In the genomic region with DNA sequence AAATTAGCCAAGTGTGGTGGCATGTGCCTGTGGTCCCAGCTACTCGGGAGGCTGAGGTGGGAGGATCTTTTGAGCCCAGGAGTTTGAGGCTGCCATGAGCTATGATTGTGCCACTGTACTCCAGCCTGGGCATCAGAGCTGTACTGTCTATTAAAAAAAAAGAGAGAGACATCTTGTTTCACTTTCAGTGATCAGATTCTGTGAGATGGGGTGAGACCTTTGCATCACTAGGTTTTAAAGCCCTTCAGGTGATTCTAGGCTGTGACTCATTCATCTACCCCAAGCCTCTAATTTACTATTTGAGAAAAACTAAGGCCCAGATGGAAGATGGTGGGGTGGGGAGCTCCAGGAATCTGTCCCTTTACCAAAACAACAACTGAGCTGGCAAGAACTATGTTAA, we compare ENCODE assay signal across 29 cellular contexts. TPM values are rescaled to one million over a fixed set of nuclear protein-coding genes. Genes with fewer than 3 reads are reported as not detected.
DNase-seq lines count a peak whose midpoint lies in the region; ATAC-seq, FAIRE-seq and TF ChIP-seq lines count a peak whose summit lies in the region.
"Had no signal": no experiment of that assay in that cellular context is flagged by ENCODE, and none has a peak within 500 bp of the region (broad histone marks: within the 10 kb centered on the region; RNA-seq: fewer than 3 reads in every experiment).

No MANE protein-coding gene starts in this region.

- H3K18ac ChIP-seq in trophoblast cell (ENCODE audit: low read length): no peak overlapping the region

- CTCF ChIA-PET in activated CD4-positive, alpha-beta T cell treated with anti-CD3 and anti-CD28 coated beads for 36 hours (lab: Charles Lee): interaction anchor here (0.9 to 1.6 kb wide), 6 partner anchors 12 to 34 kb away, joined by 3 to 7 read pairs (median 4); partner anchors contain the start of genes ACTR1B and COX5B

- no peak for DNase-seq in activated CD4-positive, alpha-beta T cell treated with anti-CD3 and anti-CD28 coated beads for 36 hours
- DNase-seq in activated CD4-positive, alpha-beta T cell treated with anti-CD3 and anti-CD28 coated beads for 1 hour: no peak
- no peak for DNase-seq in activated naive CD8-positive, alpha-beta T cell treated with anti-CD3 and anti-CD28 coated beads for 36 hours
- DNase-seq in trophoblast cell (no peak), kidney (no peak), sigmoid colon (no peak), NCI-H146 (lab: John Stamatoyannopoulos, UW) (no peak)
- DNase-seq: 8988T; ACHN; BE2C; CD8-positive, alpha-beta memory T cell; DMS 273 treated with DMSO at 0.1 percent for 48 hours; GF-D8; MM.1S; NCI-H1694; NCI-H2029 treated with DMSO at 0.1 percent for 48 hours; NCI-H524; NCI-H774; NK-92 treated with Interleukin-12 subunit alpha and Interleukin-12 subunit beta, amount 100 ng/mL, for 24 hours; PC-3; SJCRH30 had no signal

- POLR2A ChIA-PET in activated CD4-positive, alpha-beta T cell treated with anti-CD3 and anti-CD28 coated beads for 36 hours (lab: Charles Lee): no interaction called here

- H3K4ac ChIP-seq in trophoblast cell (ENCODE audit: low read depth, low read length): no peak overlapping the region

- H3K36me3 ChIP-seq in trophoblast cell (ENCODE audit: control insufficient read depth in 1 of 2, insufficient read depth in 2 of 2, low read length in 2 of 2) (no peaks in the 10 kb centered on the region), kidney (ENCODE audit: control insufficient read depth in 1 of 2, insufficient read depth in 2 of 2, low read length in 2 of 2) (no peaks in the 10 kb centered on the region), sigmoid colon (no peaks in the 10 kb centered on the region)
- H3K36me3 ChIP-seq: BE2C, SJCRH30 had no signal

- H3K4me2 ChIP-seq in trophoblast cell (ENCODE audit: low read length): no peak overlapping the region
- H3K4me2 ChIP-seq: KMS-11 had no signal

- peaks cover 0 to 15% of the 10 kb centered on the region in 2 experiments for H3K4me1 ChIP-seq in trophoblast cell (ENCODE audit: control insufficient read depth in 1 of 2, insufficient read depth in 2 of 2, low read length in 2 of 2)
- no peaks in the 10 kb centered on the region for H3K4me1 ChIP-seq in kidney (ENCODE audit: control insufficient read depth in 1 of 2, insufficient read depth in 1 of 2, low read depth in 1 of 2, low read length in 2 of 2)
- H3K4me1 ChIP-seq in sigmoid colon: no peaks in the 10 kb centered on the region
- H3K4me1 ChIP-seq: BE2C had no signal

- peak overlapping the region; percentile 59 for H2BK5ac ChIP-seq in trophoblast cell (ENCODE audit: low read depth, low read length, poor library complexity)

- no CpG with 5 or more reads among the region's 1 CpG for WGBS in trophoblast cell (ENCODE audit: extremely low coverage, insufficient coverage, insufficient read length)
- WGBS in sigmoid colon, 2 donors: 93 to 98% methylated on average over 1 of the region's 1 CpG

- no peak overlapping the region for H3K27ac ChIP-seq in trophoblast cell (ENCODE audit: low read depth, low read length)
- no peak overlapping the region for H3K27ac ChIP-seq in kidney (ENCODE audit: low read depth in 2 of 2, low read length in 2 of 2)
- no peak overlapping the region for H3K27ac ChIP-seq in sigmoid colon
- H3K27ac ChIP-seq: HL-60, KMS-11, SJCRH30 had no signal

- no peaks in the 10 kb centered on the region for H3K9me3 Mint-ChIP-seq in activated CD4-positive, alpha-beta T cell treated with anti-CD3 and anti-CD28 coated beads for 36 hours (ENCODE audit: low read depth)
- H3K9me3 Mint-ChIP-seq in activated naive CD8-positive, alpha-beta T cell treated with anti-CD3 and anti-CD28 coated beads for 36 hours: no peaks in the 10 kb centered on the region
- H3K9me3 Mint-ChIP-seq: CD8-positive, alpha-beta memory T cell; IgD-negative memory B cell had no signal

- H2BK12ac ChIP-seq in trophoblast cell (ENCODE audit: low read length): no peak overlapping the region

- no peak for TF ChIP-seq EP300 in sigmoid colon (IDR thresholded peaks at IDR 0.05)

- H4K12ac ChIP-seq in trophoblast cell (ENCODE audit: low read depth, low read length): no peak overlapping the region

- H2AFZ ChIP-seq in trophoblast cell (ENCODE audit: insufficient read depth, low read length, poor library complexity): no peak overlapping the region

- no peak overlapping the region for H3K14ac ChIP-seq in trophoblast cell (ENCODE audit: low read length)

- H3K9me3 ChIP-seq in trophoblast cell (ENCODE audit: insufficient read depth, low read depth, low read length) (no peaks in the 10 kb centered on the region), kidney (ENCODE audit: control insufficient read depth in 1 of 2, low read length in 2 of 2) (no peaks in the 10 kb centered on the region), sigmoid colon (peaks cover 0 to 3% (median 0%) of the 10 kb centered on the region in 4 donors)
- H3K9me3 ChIP-seq: BE2C, SJCRH30 had no signal

- no peak overlapping the region for H4K8ac ChIP-seq in trophoblast cell (ENCODE audit: low read depth, low read length)

- H4K91ac ChIP-seq in trophoblast cell (ENCODE audit: low read depth, low read length): no peak overlapping the region

- intact Hi-C loops in activated CD4-positive, alpha-beta T cell treated with anti-CD3 and anti-CD28 coated beads for 36 hours (cut with DNase I, micrococcal nuclease): no loop called here
- intact Hi-C loops in kidney (cut with DNase I): no loop called here
- intact Hi-C loops in sigmoid colon (cut with DNase I): no loop called here

- H3K79me2 ChIP-seq in trophoblast cell (ENCODE audit: control insufficient read depth, insufficient read depth, low read length, poor library complexity): no peaks in the 10 kb centered on the region

- H3K4me3 ChIP-seq in trophoblast cell (ENCODE audit: low read depth, low read length): no peak overlapping the region
- H3K4me3 ChIP-seq in kidney (ENCODE audit: low read length in 2 of 2): no peak overlapping the region
- H3K4me3 ChIP-seq in sigmoid colon: no peak overlapping the region
- H3K4me3 ChIP-seq: SJCRH30 had no signal

- H3K9ac ChIP-seq in trophoblast cell (ENCODE audit: low read length): no peak overlapping the region
- no peak overlapping the region for H3K9ac ChIP-seq in kidney (ENCODE audit: low read length in 2 of 2)
- H3K9ac ChIP-seq: KMS-11 had no signal

- H3K27me3 ChIP-seq in trophoblast cell (ENCODE audit: insufficient read depth, low read length): no peaks in the 10 kb centered on the region
- H3K27me3 ChIP-seq in sigmoid colon: no peaks in the 10 kb centered on the region
- H3K27me3 ChIP-seq: BE2C, SJCRH30 had no signal

- TF ChIP-seq CTCF in kidney (IDR thresholded peaks at IDR 0.05; ENCODE audit: borderline replicate concordance, extremely low read depth, insufficient read depth): no peak
- TF ChIP-seq CTCF in sigmoid colon (IDR thresholded peaks at IDR 0.05): no peak

- H3K79me1 ChIP-seq in trophoblast cell (ENCODE audit: low read length): peaks cover 1% of the 10 kb centered on the region

- TF ChIP-seq POLR2A in sigmoid colon (IDR thresholded peaks at IDR 0.05): no peak

- H3K27ac Mint-ChIP-seq in activated CD4-positive, alpha-beta T cell treated with anti-CD3 and anti-CD28 coated beads for 36 hours: no peak overlapping the region
- H3K27ac Mint-ChIP-seq in activated naive CD8-positive, alpha-beta T cell treated with anti-CD3 and anti-CD28 coated beads for 36 hours: peak overlapping the region; percentile 38
- H3K27ac Mint-ChIP-seq: CD14-positive monocyte; CD8-positive, alpha-beta memory T cell; IgD-negative memory B cell had no signal

- no peak overlapping the region for H3K4me3 Mint-ChIP-seq in activated CD4-positive, alpha-beta T cell treated with anti-CD3 and anti-CD28 coated beads for 36 hours
- H3K4me3 Mint-ChIP-seq in activated naive CD8-positive, alpha-beta T cell treated with anti-CD3 and anti-CD28 coated beads for 36 hours: no peak overlapping the region
- H3K4me3 Mint-ChIP-seq: CD14-positive monocyte; CD8-positive, alpha-beta memory T cell; IgD-negative memory B cell had no signal

- ATAC-seq in activated CD4-positive, alpha-beta T cell treated with anti-CD3 and anti-CD28 coated beads for 36 hours: peak; percentile 64
- peak; percentile 33 for ATAC-seq in HG02610 (IDR thresholded peaks at IDR 0.05; ENCODE audit: unreplicated experiment)
- ATAC-seq: PC-3, Right ventricle myocardium inferior had no signal

- peaks cover 36% of the 10 kb centered on the region for H3K4me1 Mint-ChIP-seq in activated CD4-positive, alpha-beta T cell treated with anti-CD3 and anti-CD28 coated beads for 36 hours
- H3K4me1 Mint-ChIP-seq in activated naive CD8-positive, alpha-beta T cell treated with anti-CD3 and anti-CD28 coated beads for 36 hours: peaks cover 30% of the 10 kb centered on the region
- H3K4me1 Mint-ChIP-seq: CD8-positive, alpha-beta memory T cell had no signal

- no peak for FAIRE-seq in kidney (lab: Jason Lieb, UNC)
- FAIRE-seq: GM12892 had no signal

- no peak overlapping the region for H3K23ac ChIP-seq in trophoblast cell (ENCODE audit: low read length)

- H3K27me3 Mint-ChIP-seq in activated CD4-positive, alpha-beta T cell treated with anti-CD3 and anti-CD28 coated beads for 36 hours: no peaks in the 10 kb centered on the region
- H3K27me3 Mint-ChIP-seq in activated naive CD8-positive, alpha-beta T cell treated with anti-CD3 and anti-CD28 coated beads for 36 hours: peaks cover 4% of the 10 kb centered on the region

- H3K36me3 Mint-ChIP-seq in activated CD4-positive, alpha-beta T cell treated with anti-CD3 and anti-CD28 coated beads for 36 hours (ENCODE audit: low read depth): no peaks in the 10 kb centered on the region
- peaks cover 6% of the 10 kb centered on the region for H3K36me3 Mint-ChIP-seq in activated naive CD8-positive, alpha-beta T cell treated with anti-CD3 and anti-CD28 coated beads for 36 hours
- H3K36me3 Mint-ChIP-seq: CD14-positive monocyte; CD8-positive, alpha-beta memory T cell had no signal

- no peak overlapping the region for H2AK5ac ChIP-seq in trophoblast cell (ENCODE audit: low read length)

- H2BK120ac ChIP-seq in trophoblast cell (ENCODE audit: insufficient read depth, low read length, poor library complexity): no peak overlapping the region

RNA-seq across cellular contexts. Expression of gene C2orf92, which starts 7.1 kb away (rescaled TPM):
- total RNA-seq in activated CD4-positive, alpha-beta T cell treated with anti-CD3 and anti-CD28 coated beads for 36 hours: 1 to 10 TPM; 7.4 to 8.9 TPM
- 1 to 10 TPM; 6.1 to 7.3 TPM for total RNA-seq in activated naive CD8-positive, alpha-beta T cell treated with anti-CD3 and anti-CD28 coated beads for 36 hours
- 4.4 TPM in 2 replicates for polyA plus RNA-seq in trophoblast cell (2013)
- 7.3 TPM for total RNA-seq in kidney
- polyA plus RNA-seq in kidney (ENCODE audit: insufficient read depth, low read depth, low replicate concordance): 3.3 TPM
- 10 to 100 TPM in 1 of 4 donors, 1 to 10 TPM in 2, not detected in 1; 6.0 to 22.7 (median 6.3) TPM for total RNA-seq in sigmoid colon
- 1 to 10 TPM in 2 of 3 donors, not detected in 1; 2.9 to 4.2 TPM for polyA plus RNA-seq in sigmoid colon
- polyA plus RNA-seq: CD14-positive monocyte; CD8-positive, alpha-beta memory T cell had no signal

RNA-seq across cellular contexts. Expression of gene ACTR1B, which starts 12.8 kb away (rescaled TPM):
- 100 to 1,000 TPM in 1 of 2 experiments, 10 to 100 TPM in 1; 92.0 to 124 TPM for total RNA-seq in activated CD4-positive, alpha-beta T cell treated with anti-CD3 and anti-CD28 coated beads for 36 hours
- 10 to 100 TPM; 85.4 to 89.6 TPM for total RNA-seq in activated naive CD8-positive, alpha-beta T cell treated with anti-CD3 and anti-CD28 coated beads for 36 hours
- polyA plus RNA-seq in trophoblast cell (2013): 40.9 and 41.1 TPM in 2 replicates
- 76.7 TPM for total RNA-seq in kidney
- polyA plus RNA-seq in kidney (ENCODE audit: insufficient read depth, low read depth, low replicate concordance): 62.4 TPM
- total RNA-seq in sigmoid colon: 10 to 100 TPM; 63.0 to 85.3 (median 77.6) TPM
- 10 to 100 TPM; 55.3 to 75.4 (median 67.5) TPM for polyA plus RNA-seq in sigmoid colon

RNA-seq across cellular contexts. Expression of gene COX5B, which starts 30.8 kb away (rescaled TPM):
- 100 to 1,000 TPM; 189 to 220 TPM for total RNA-seq in activated CD4-positive, alpha-beta T cell treated with anti-CD3 and anti-CD28 coated beads for 36 hours
- total RNA-seq in activated naive CD8-positive, alpha-beta T cell treated with anti-CD3 and anti-CD28 coated beads for 36 hours: 100 to 1,000 TPM; 214 to 225 TPM
- polyA plus RNA-seq in trophoblast cell (2013): 206 and 215 TPM in 2 replicates
- total RNA-seq in kidney (238 TPM), sigmoid colon (100 to 1,000 TPM; 358 to 796 (median 595) TPM)
- polyA plus RNA-seq in kidney (ENCODE audit: insufficient read depth, low read depth, low replicate concordance) (1,246 TPM), sigmoid colon (1,000 to 10,000 TPM in 1 of 3 donors, 100 to 1,000 TPM in 2; 596 to 1,023 (median 842) TPM)

RNA-seq across cellular contexts. Expression of gene ZAP70, which starts 36.8 kb away (rescaled TPM):
- total RNA-seq in activated CD4-positive, alpha-beta T cell treated with anti-CD3 and anti-CD28 coated beads for 36 hours: 100 to 1,000 TPM; 153 to 156 TPM
- 100 to 1,000 TPM; 198 to 204 TPM for total RNA-seq in activated naive CD8-positive, alpha-beta T cell treated with anti-CD3 and anti-CD28 coated beads for 36 hours
- polyA plus RNA-seq in trophoblast cell (2013): 3.2 and 3.3 TPM in 2 replicates
- 15.0 TPM for total RNA-seq in kidney
- polyA plus RNA-seq in kidney (ENCODE audit: insufficient read depth, low read depth, low replicate concordance): 0.37 TPM
- 1 to 10 TPM; 1.3 to 4.3 (median 2.2) TPM for total RNA-seq in sigmoid colon
- 10 to 100 TPM in 1 of 3 donors, not detected in 2; 28.0 TPM for polyA plus RNA-seq in sigmoid colon
- total RNA-seq: H4, PC-3 had no signal
